1 cellular context compared by ENCODE assay signal in the genomic region with DNA sequence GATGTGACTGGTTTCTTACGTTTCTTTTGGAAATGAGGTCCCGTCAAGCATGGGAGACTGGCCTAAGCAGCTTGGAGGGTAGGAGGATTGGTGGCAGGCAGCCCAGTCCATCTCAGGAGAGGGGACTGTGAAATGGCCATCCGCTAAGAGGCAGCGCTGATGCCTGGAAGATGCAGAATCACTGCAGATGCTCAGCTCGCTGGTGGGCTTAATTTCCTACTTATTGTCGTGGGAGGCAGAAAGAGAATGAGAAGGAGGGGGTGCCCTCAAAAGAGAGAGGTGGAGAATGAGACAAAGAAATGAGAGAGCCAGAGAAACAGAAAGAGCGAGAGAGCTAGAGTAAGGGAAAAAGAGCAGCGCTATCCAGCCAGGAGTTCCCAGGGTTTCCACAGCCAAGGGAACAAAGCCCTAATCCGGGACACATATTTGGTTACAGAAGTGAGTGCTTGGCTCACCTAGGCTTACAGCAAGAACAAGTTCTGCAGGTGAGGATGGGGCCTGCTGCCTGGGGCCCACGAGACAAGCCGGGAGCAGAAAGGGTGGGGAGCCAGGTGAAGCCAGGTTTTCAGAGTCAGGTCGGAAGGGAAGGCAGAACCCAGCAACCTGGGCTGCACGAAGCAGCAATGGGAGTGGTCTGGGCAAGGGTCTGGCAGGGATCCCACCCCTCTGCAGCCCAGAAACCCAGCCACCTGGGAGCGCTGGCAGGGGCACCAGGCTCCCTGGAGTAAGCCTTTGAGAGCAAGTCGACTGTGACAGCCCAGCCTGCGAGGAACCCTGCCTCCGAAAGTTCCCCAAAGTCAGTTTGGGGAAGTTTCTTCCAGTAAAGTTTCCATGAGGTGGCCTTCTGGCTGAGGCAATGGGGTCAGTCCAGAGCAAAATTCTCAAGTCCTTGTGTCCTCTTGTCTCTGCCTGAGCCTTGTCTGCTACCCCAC.
TF ChIP-seq lines count a peak whose summit lies in the region.

No MANE protein-coding gene starts in this region.

TF ChIP-seq in H1, 55 proteins besides CTCF, POLR2A, EP300 and RAD21 (continued from another document):
- no peak for TF ChIP-seq YY1 (IDR thresholded peaks at IDR 0.05; ENCODE audit: low read depth, low read length)
